Comparison of ENCODE assay signal across 8 cellular contexts in the genomic region with DNA sequence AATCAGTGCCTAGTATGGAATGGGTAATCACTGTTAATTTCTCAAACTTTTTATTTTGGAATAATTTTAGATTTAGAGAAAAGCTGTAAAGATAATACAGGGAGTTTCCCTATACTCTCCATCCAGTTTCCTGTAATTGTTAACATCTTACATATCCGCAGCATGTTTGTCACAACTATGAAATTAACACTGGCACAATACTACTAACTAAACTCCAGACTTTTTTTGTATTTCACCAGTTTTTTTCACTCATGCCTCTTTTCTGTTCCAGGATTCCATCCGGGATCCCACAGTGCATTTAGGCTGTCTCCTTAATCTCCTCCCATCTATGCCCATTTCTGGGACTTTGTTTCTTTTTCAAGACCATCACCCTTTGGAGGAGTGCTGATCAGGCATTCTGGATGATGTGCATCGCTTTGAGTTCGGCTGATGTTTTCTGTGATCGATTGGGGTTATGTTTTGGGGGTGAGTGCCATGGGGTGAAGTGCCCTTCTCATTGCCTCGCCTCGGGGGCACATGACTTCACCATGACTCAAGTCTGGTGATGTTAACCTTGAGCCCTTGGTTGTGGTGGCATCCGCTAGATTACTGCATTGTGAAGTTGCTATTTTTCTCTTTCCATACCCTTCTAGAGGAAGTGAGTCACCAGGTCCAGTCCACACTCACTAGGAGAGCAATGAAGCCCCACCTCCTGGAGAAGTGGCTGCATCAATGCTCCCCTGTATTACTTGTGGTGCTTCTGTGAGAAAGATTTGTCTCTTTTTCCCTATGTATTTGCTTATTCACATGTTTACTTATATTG. TPM values are rescaled to one million over a fixed set of nuclear protein-coding genes. Genes with fewer than 3 reads are reported as not detected.
A peak's percentile ranks its signal among the peaks of the same experiment; 100 is the strongest.
DNase-seq lines count a peak whose midpoint lies in the region; FAIRE-seq and TF ChIP-seq lines count a peak whose summit lies in the region.

No MANE protein-coding gene starts in this region.

- H3K36me3 ChIP-seq in left ventricle myocardium inferior = no peaks in the 10 kb centered on the region
- H3K36me3 ChIP-seq in right atrium auricular region = no peaks in the 10 kb centered on the region
- no peaks in the 10 kb centered on the region for H3K36me3 ChIP-seq in transverse colon

- CTCF ChIA-PET in activated CD4-positive, alpha-beta memory T cell treated with anti-CD3 and anti-CD28 coated beads, Interleukin-2, amount 10 ng/mL, durations not matched to agents 7 days and 5 days (lab: Charles Lee) = no interaction called here

- no peak for TF ChIP-seq POLR2A in transverse colon (IDR thresholded peaks at IDR 0.05)

- H3K27me3 Mint-ChIP-seq in activated CD4-positive, alpha-beta memory T cell treated with anti-CD3 and anti-CD28 coated beads, Interleukin-2, amount 10 ng/mL, durations not matched to agents 7 days and 5 days = peaks cover 13% of the 10 kb centered on the region

- POLR2A ChIA-PET in activated CD4-positive, alpha-beta memory T cell treated with anti-CD3 and anti-CD28 coated beads, Interleukin-2, amount 10 ng/mL, durations not matched to agents 7 days and 5 days (lab: Charles Lee) = interaction anchor here (1.0 kb wide), 1 partner anchor 25 kb away, joined by 4 read pairs; no protein-coding TSS in a partner anchor

- H3K4me1 Mint-ChIP-seq in activated CD4-positive, alpha-beta memory T cell treated with anti-CD3 and anti-CD28 coated beads, Interleukin-2, amount 10 ng/mL, durations not matched to agents 7 days and 5 days = peaks cover 35% of the 10 kb centered on the region

- H3K9me3 ChIP-seq in left ventricle myocardium inferior (replicated peaks) (no peaks in the 10 kb centered on the region), right atrium auricular region (no peaks in the 10 kb centered on the region), transverse colon (no peaks in the 10 kb centered on the region)

- TF ChIP-seq CTCF in left ventricle myocardium inferior (IDR thresholded peaks at IDR 0.05; ENCODE audit: borderline replicate concordance) (no peak), right atrium auricular region (IDR thresholded peaks at IDR 0.05) (no peak), transverse colon (IDR thresholded peaks at IDR 0.05) (no peak)

- H3K4me3 Mint-ChIP-seq in activated CD4-positive, alpha-beta memory T cell treated with anti-CD3 and anti-CD28 coated beads, Interleukin-2, amount 10 ng/mL, durations not matched to agents 7 days and 5 days = peak overlapping the region; percentile 13

- no peak for TF ChIP-seq EP300 in transverse colon (IDR thresholded peaks at IDR 0.05; ENCODE audit: low read depth)

- peak overlapping the region; percentile 33 for H3K27ac ChIP-seq in left ventricle myocardium inferior (replicated peaks)
- H3K27ac ChIP-seq in right atrium auricular region = no peak overlapping the region
- H3K27ac ChIP-seq in transverse colon = no peak overlapping the region

- in situ Hi-C loops in transverse colon (cut with MboI; ENCODE audit: low pct_ligation_motif_present in 1 of 4, low pct_unique_long_range_greater_than_20kb in 1 of 4, low sequenced_read_pairs in 3 of 4) = no loop called here

- no peak for DNase-seq in left ventricle myocardium inferior
- DNase-seq in right atrium auricular region (ENCODE audit: low spot score) = no peak
- DNase-seq in activated CD4-positive, alpha-beta memory T cell treated with anti-CD3 and anti-CD28 coated beads, Interleukin-2, amount 10 ng/mL, durations not matched to agents 7 days and 5 days = peak; percentile 78
- DNase-seq in foreskin melanocyte = peak; percentile 93
- peak; percentile 73 for DNase-seq in stromal cell of bone marrow (ENCODE audit: low read depth)
- DNase-seq in effector CD4-positive, alpha-beta T cell = no peak
- DNase-seq in transverse colon = no peak
- no peak for DNase-seq in GM19239 (ENCODE audit: insufficient read length, low spot score)

- H3K27me3 ChIP-seq in left ventricle myocardium inferior (ENCODE audit: low read depth) (no peaks in the 10 kb centered on the region), right atrium auricular region (no peaks in the 10 kb centered on the region), transverse colon (peaks cover under 1% of the 10 kb centered on the region)

- H3K4me1 ChIP-seq in left ventricle myocardium inferior (peaks cover 14% of the 10 kb centered on the region), right atrium auricular region (peaks cover 0 to 8% of the 10 kb centered on the region in 2 donors), transverse colon (no peaks in the 10 kb centered on the region)

- intact Hi-C loops in left ventricle myocardium inferior (cut with micrococcal nuclease) = no loop called here
- intact Hi-C loops in transverse colon (cut with DNase I; ENCODE audit: low total_unique reads) = no loop called here

- H3K27ac Mint-ChIP-seq in activated CD4-positive, alpha-beta memory T cell treated with anti-CD3 and anti-CD28 coated beads, Interleukin-2, amount 10 ng/mL, durations not matched to agents 7 days and 5 days = peak overlapping the region; percentile 64

- H3K4me3 ChIP-seq in left ventricle myocardium inferior = no peak overlapping the region
- H3K4me3 ChIP-seq in right atrium auricular region = no peak overlapping the region
- no peak overlapping the region for H3K4me3 ChIP-seq in transverse colon

- WGBS in transverse colon (ENCODE audit: low coverage in 1 of 2), 2 donors = 86 to 89% methylated on average over 2 to 8 of the region's 8 CpGs

- FAIRE-seq in GM19239 (lab: Jason Lieb, UNC) = no peak

- peaks cover 2% of the 10 kb centered on the region for H3K36me3 Mint-ChIP-seq in activated CD4-positive, alpha-beta memory T cell treated with anti-CD3 and anti-CD28 coated beads, Interleukin-2, amount 10 ng/mL, durations not matched to agents 7 days and 5 days (ENCODE audit: low read depth)

- H3K9me3 Mint-ChIP-seq in activated CD4-positive, alpha-beta memory T cell treated with anti-CD3 and anti-CD28 coated beads, Interleukin-2, amount 10 ng/mL, durations not matched to agents 7 days and 5 days = peaks cover 4% of the 10 kb centered on the region

RNA-seq across cellular contexts. Expression of a gene that starts 43.9 kb away (rescaled TPM):
- 40.6 TPM for total RNA-seq in left ventricle myocardium inferior
- total RNA-seq in right atrium auricular region = 10 to 100 TPM; 36.5 to 39.0 TPM
- 10 to 100 TPM; 13.9 to 14.2 TPM for total RNA-seq in activated CD4-positive, alpha-beta memory T cell treated with anti-CD3 and anti-CD28 coated beads, Interleukin-2, amount 10 ng/mL, durations not matched to agents 7 days and 5 days
- 10 to 100 TPM in 3 of 4 donors, 1 to 10 TPM in 1; 8.8 to 55.7 (median 14.3) TPM for total RNA-seq in transverse colon

Comparison
In these comparisons a context has a peak if more than half of its experiments do, and no peak if none do; other contexts are left out.
1. DNase-seq: peak in activated CD4-positive, alpha-beta memory T cell treated with anti-CD3 and anti-CD28 coated beads, Interleukin-2, amount 10 ng/mL, durations not matched to agents 7 days and 5 days (single experiment), foreskin melanocyte (single experiment) and stromal cell of bone marrow (single experiment); none in left ventricle myocardium inferior (single experiment), right atrium auricular region (single experiment), effector CD4-positive, alpha-beta T cell (single experiment), transverse colon (single experiment) and GM19239 (single experiment).